In genomic region chrX:17553451-17553850, GRCh38 we compare ENCODE assay signal across 1 cellular context.
TF ChIP-seq lines count a peak whose summit lies in the region.

No MANE protein-coding gene starts in this region.

TF ChIP-seq in IMR-90, 13 proteins besides CTCF, POLR2A, EP300 and RAD21 (continued from another document):
- TF ChIP-seq ELK1 (IDR thresholded peaks at IDR 0.05; ENCODE audit: borderline replicate concordance, low read depth, low read length) = no peak
- TF ChIP-seq FOS (IDR thresholded peaks at IDR 0.05; ENCODE audit: low read depth, low read length) = no peak
TF ChIP-seq in IMR-90: peak in this region for 0.
